Comparison of ENCODE assay signal across 17 cellular contexts in the genomic region with DNA sequence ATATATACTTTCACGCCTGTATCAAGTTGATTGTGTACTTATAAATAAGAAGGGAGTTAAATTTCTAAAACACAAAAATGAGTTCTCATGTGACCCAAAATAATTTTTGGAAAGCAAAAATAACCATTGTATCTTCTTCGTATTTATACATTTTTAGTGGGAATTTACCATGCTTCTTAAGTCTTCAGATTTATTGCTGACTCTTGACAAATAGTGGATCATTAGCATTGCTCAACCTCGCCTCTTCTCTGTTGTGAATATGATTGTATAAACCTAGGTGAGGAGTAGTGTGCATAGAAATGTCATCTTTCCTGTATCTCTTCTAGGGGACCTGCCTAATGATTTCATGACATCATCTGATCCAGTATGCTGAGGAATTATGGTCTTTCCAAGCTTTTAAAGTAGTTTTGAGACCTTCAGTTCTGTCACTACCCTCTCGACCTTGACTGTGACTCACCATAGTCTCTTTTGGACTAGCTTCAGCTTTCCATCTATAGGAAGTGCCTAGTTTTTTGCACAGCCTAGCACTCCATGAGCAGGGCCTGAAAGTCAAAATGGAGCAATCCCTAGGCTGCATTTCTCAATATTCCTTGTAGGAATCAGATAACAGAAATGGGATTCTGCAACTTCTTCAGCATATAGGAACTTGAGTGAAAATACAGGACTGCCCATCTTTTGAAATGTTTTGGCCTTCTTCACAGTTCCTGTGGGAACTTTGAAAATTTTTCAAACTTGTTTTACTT.
A peak's percentile ranks its signal among the peaks of the same experiment; 100 is the strongest.
DNase-seq lines count a peak whose midpoint lies in the region; ATAC-seq, FAIRE-seq and TF ChIP-seq lines count a peak whose summit lies in the region.
"Had no signal": no experiment of that assay in that cellular context is flagged by ENCODE, and none has a peak within 500 bp of the region (broad histone marks: within the 10 kb centered on the region; RNA-seq: fewer than 3 reads in every experiment).

No MANE protein-coding gene starts in this region.

- intact Hi-C loops in endothelial cell of umbilical vein (cut with micrococcal nuclease): no loop called here
- intact Hi-C loops in body of pancreas (cut with DNase I): no loop called here

- peaks cover 3% of the 10 kb centered on the region for H3K4me1 ChIP-seq in endothelial cell of umbilical vein (ENCODE audit: control insufficient read depth, extremely low read depth, insufficient read depth, low read length)
- H3K4me1 ChIP-seq in body of pancreas: no peaks in the 10 kb centered on the region
- H3K4me1 ChIP-seq: BLaER1 had no signal

- no peaks in the 10 kb centered on the region for H4K20me1 ChIP-seq in endothelial cell of umbilical vein (replicated peaks; ENCODE audit: control insufficient read depth, extremely low read depth, insufficient read depth, low read length)

- H3K27ac ChIP-seq in endothelial cell of umbilical vein (ENCODE audit: insufficient read depth, low read depth, low read length) (no peak overlapping the region), body of pancreas (no peak overlapping the region)
- H3K27ac ChIP-seq: BLaER1, PC-9 had no signal

- dilution Hi-C loops in endothelial cell of umbilical vein (cut with MboI; ENCODE audit: extremely low pct_ligation_motif_present, low sequenced_read_pairs): no loop called here

- DNase-seq in ELR (ENCODE audit: low read depth) (peak; percentile 3), HT1080 (ENCODE audit: low read depth) (peak; percentile 4), endothelial cell of umbilical vein (ENCODE audit: low read depth, low spot score) (no peak), skeletal muscle cell (ENCODE audit: low read depth) (peak; percentile 60), body of pancreas (no peak), Kasumi-1 (lab: John Stamatoyannopoulos, UW) (no peak), RCC 7860 (ENCODE audit: low spot score) (no peak)
- DNase-seq: CD8-positive, alpha-beta memory T cell; NCI-H1105; NCI-H1694 treated with DMSO at 0.1 percent for 48 hours; NCI-H2171; NCI-H774; PC-9 had no signal

- no peaks in the 10 kb centered on the region for H3K9me3 ChIP-seq in endothelial cell of umbilical vein (replicated peaks; ENCODE audit: control insufficient read depth, insufficient read depth, low read length)
- H3K9me3 ChIP-seq in body of pancreas: no peaks in the 10 kb centered on the region
- H3K9me3 ChIP-seq: BLaER1 had no signal

- no peak overlapping the region for H3K9ac ChIP-seq in endothelial cell of umbilical vein (replicated peaks; ENCODE audit: extremely low read depth, insufficient read depth, low read length)
- H3K9ac ChIP-seq: BLaER1 had no signal

- no peaks in the 10 kb centered on the region for H3K79me2 ChIP-seq in endothelial cell of umbilical vein (ENCODE audit: control insufficient read depth, insufficient read depth, low read length)

- no peak overlapping the region for H2AFZ ChIP-seq in endothelial cell of umbilical vein (ENCODE audit: low read depth, low read length)
- H2AFZ ChIP-seq: PC-9 had no signal

- H3K4me2 ChIP-seq in endothelial cell of umbilical vein (ENCODE audit: insufficient read depth, low read length): no peak overlapping the region
- H3K4me2 ChIP-seq: BLaER1, PC-9 had no signal

- FAIRE-seq in endothelial cell of umbilical vein (lab: Jason Lieb, UNC) (peak; percentile 15), RCC 7860 (lab: Jason Lieb, UNC) (no peak)
- FAIRE-seq: H54 had no signal

- H3K9me1 ChIP-seq in endothelial cell of umbilical vein (replicated peaks; ENCODE audit: control insufficient read depth, extremely low read depth, insufficient read depth, low read length): no peaks in the 10 kb centered on the region

- H3K4me3 ChIP-seq in endothelial cell of umbilical vein (replicated peaks in 1 of 3; ENCODE audit: insufficient read depth in 1 of 3, low read depth in 1 of 3, low read length in 3 of 3) (no peak overlapping the region), skeletal muscle cell (ENCODE audit: low read depth, low read length) (no peak overlapping the region), body of pancreas (no peak overlapping the region)
- H3K4me3 ChIP-seq: BLaER1, PC-9 had no signal

- no peaks in the 10 kb centered on the region for H3K27me3 ChIP-seq in endothelial cell of umbilical vein (ENCODE audit: control insufficient read depth in 2 of 2, insufficient read depth in 2 of 2, low read length in 2 of 2)
- no peaks in the 10 kb centered on the region for H3K27me3 ChIP-seq in body of pancreas

- POLR2A ChIA-PET in endothelial cell of umbilical vein (lab: Charles Lee): no interaction called here

- 89 to 91% methylated on average over 4 of the region's 4 CpGs for WGBS in body of pancreas, 2 donors

- ATAC-seq in body of pancreas: no peak
- ATAC-seq: Right ventricle myocardium inferior, SK-N-SH treated with all-trans-retinoic acid at 6 μM for 48 hours had no signal

- BruUV-seq in endothelial cell of umbilical vein (replicated peaks; lab: Mats Ljungman, UMichigan): no TSS peak

- CTCF ChIA-PET in endothelial cell of umbilical vein (lab: Charles Lee): interaction anchor here (1.0 kb wide), 1 partner anchor 20 kb away, joined by 3 read pairs; no protein-coding TSS in a partner anchor

- TF ChIP-seq CTCF in endothelial cell of umbilical vein (IDR thresholded peaks at IDR 0.05; ENCODE audit: extremely low read depth in 1 of 2, insufficient read depth in 1 of 2, low read depth in 1 of 2, low read length in 2 of 2) (no peak), body of pancreas (IDR thresholded peaks at IDR 0.05) (no peak)

- H3K36me3 ChIP-seq in endothelial cell of umbilical vein (ENCODE audit: control insufficient read depth in 2 of 2, extremely low read depth in 1 of 2, insufficient read depth in 2 of 2, low read length in 2 of 2): no peaks in the 10 kb centered on the region
- no peaks in the 10 kb centered on the region for H3K36me3 ChIP-seq in body of pancreas (replicated peaks in 1 of 2; ENCODE audit: insufficient read depth in 1 of 2, low read depth in 2 of 2)

- no peak for TF ChIP-seq POLR2A in endothelial cell of umbilical vein (IDR thresholded peaks at IDR 0.05; ENCODE audit: low read depth, low read length)
- TF ChIP-seq POLR2A in body of pancreas (IDR thresholded peaks at IDR 0.05): no peak

TF ChIP-seq in endothelial cell of umbilical vein, 7 proteins besides CTCF, POLR2A, EP300 and RAD21:
- TF ChIP-seq EZH2 (IDR thresholded peaks at IDR 0.05; ENCODE audit: borderline replicate concordance, low read depth, low read length, severe bottlenecking): no peak
- TF ChIP-seq FOS (IDR thresholded peaks at IDR 0.05; ENCODE audit: borderline replicate concordance, insufficient read depth, low read length): no peak
- TF ChIP-seq MYC (IDR thresholded peaks at IDR 0.05; ENCODE audit: low read depth, low read length): no peak
- TF ChIP-seq JUN (IDR thresholded peaks at IDR 0.05; ENCODE audit: borderline replicate concordance, insufficient read depth, insufficient read length, low read depth): no peak
- no peak for TF ChIP-seq MAX (IDR thresholded peaks at IDR 0.05; ENCODE audit: insufficient read depth, insufficient read length)
- TF ChIP-seq POLR2AphosphoS5 (IDR thresholded peaks at IDR 0.05; ENCODE audit: insufficient read depth, low read depth, low read length): no peak
- TF ChIP-seq GATA2 (IDR thresholded peaks at IDR 0.05; ENCODE audit: insufficient read depth, insufficient read length, low read depth, low read length): no peak
TF ChIP-seq in endothelial cell of umbilical vein: peak in this region for 0.

Comparison
In these comparisons a context has a peak if more than half of its experiments do, and no peak if none do; other contexts are left out.
1. DNase-seq: peak in ELR (single experiment), HT1080 (single experiment) and skeletal muscle cell (single experiment); none in endothelial cell of umbilical vein (single experiment), body of pancreas (0 of 4), Kasumi-1 (0 of 2) and RCC 7860 (single experiment).